8 cellular contexts compared by ENCODE assay signal in genomic region chr2:240840435-240841060, GRCh38. TPM values are rescaled to one million over a fixed set of nuclear protein-coding genes. Genes with fewer than 3 reads are reported as not detected.
A peak's percentile ranks its signal among the peaks of the same experiment; 100 is the strongest.
DNase-seq lines count a peak whose midpoint lies in the region; TF ChIP-seq lines count a peak whose summit lies in the region.

No MANE protein-coding gene starts in this region.

- TF ChIP-seq CTCF in AG04450 (IDR thresholded peaks at IDR 0.05; ENCODE audit: low read depth, low read length) (peak; percentile 78), GM10266 (IDR thresholded peaks at IDR 0.05; ENCODE audit: control insufficient read depth, insufficient read depth, low read depth, missing control alignments) (peak; percentile 45), brain (conservative IDR thresholded peaks at IDR 0.05) (peak; percentile 78 to 83), kidney epithelial cell (IDR thresholded peaks at IDR 0.05; ENCODE audit: insufficient read depth, low read length, poor library complexity, severe bottlenecking) (peak; percentile 70)

- H3K9me3 Mint-ChIP-seq in brain: peaks cover 0 to 12% (median 2%) of the 10 kb centered on the region in 5 experiments

- peak; percentile 10 for DNase-seq in AG04450 (ENCODE audit: low read depth, low spot score)
- DNase-seq in GM10266 (ENCODE audit: extremely low spot score): no peak
- DNase-seq in NCI-H345 (lab: John Stamatoyannopoulos, UW): peak; percentile 56
- peak; percentile 34 for DNase-seq in kidney epithelial cell (ENCODE audit: low read depth)
- peak; percentile 88 for DNase-seq in superior temporal gyrus (ENCODE audit: extremely low spot score)
- no peak for DNase-seq in activated effector memory CD4-positive, alpha-beta T cell treated with anti-CD3 and anti-CD28 coated beads, Interleukin-2, amount 50 U/mL, for 16 hours
- DNase-seq in T-helper 1 cell: no peak

- H3K27me3 ChIP-seq in AG04450 (ENCODE audit: control insufficient read depth, insufficient read depth, low read length): peaks cover 22% of the 10 kb centered on the region
- H3K27me3 ChIP-seq in kidney epithelial cell (ENCODE audit: control insufficient read depth, insufficient read depth, low read length): peaks cover 20% of the 10 kb centered on the region

- H3K27me3 Mint-ChIP-seq in brain: peaks cover 21% of the 10 kb centered on the region

- H3K36me3 Mint-ChIP-seq in brain: no peaks in the 10 kb centered on the region

- peaks cover 10% of the 10 kb centered on the region for H3K4me1 Mint-ChIP-seq in brain

- no peaks in the 10 kb centered on the region for H3K9me3 ChIP-seq in AG04450 (ENCODE audit: control insufficient read depth, insufficient read depth, low read length)

- POLR2A ChIA-PET in AG04450 (lab: Yijun Ruan, JAX): interaction anchor here (0.6 to 1.1 kb wide), 2 partner anchors 254 to 327 kb away, joined by 3 read pairs; partner anchors contain the start of gene CAPN10

- H3K4me3 Mint-ChIP-seq in brain: no peak overlapping the region

- CTCF ChIA-PET in AG04450 (lab: Charles Lee): interaction anchor here (0.6 to 3.9 kb wide), 27 partner anchors 10 to 779 kb away, joined by 3 to 66 read pairs (median 3); no protein-coding TSS in a partner anchor

- H3K4me3 ChIP-seq in AG04450 (ENCODE audit: low read depth, low read length): no peak overlapping the region
- no peak overlapping the region for H3K4me3 ChIP-seq in kidney epithelial cell (ENCODE audit: low read depth, low read length)

- peak overlapping the region in 3 of 5 experiments; percentile 32 to 67 (median 33) for H3K27ac Mint-ChIP-seq in brain

- no peaks in the 10 kb centered on the region for H3K36me3 ChIP-seq in kidney epithelial cell (ENCODE audit: control insufficient read depth, insufficient read depth, low read length)

- H3K27ac ChIP-seq in AG04450 (ENCODE audit: low read depth, low read length): no peak overlapping the region

RNA-seq across cellular contexts. Expression of gene KIF1A, which starts 20.5 kb away (rescaled TPM):
- polyA plus RNA-seq in AG04450 (2011; rRNA removed) (not detected in 2 replicates), brain (ENCODE audit: insufficient read depth, low read depth, low replicate concordance) (574 TPM)
- not detected in 2 replicates for polyA minus RNA-seq in AG04450 (2011; rRNA and poly(A)+ RNA removed)
- 178 and 203 TPM in 2 replicates for total RNA-seq in kidney epithelial cell

RNA-seq across cellular contexts. Expression of gene AGXT, which starts 28.1 kb away (rescaled TPM):
- polyA plus RNA-seq in AG04450 (2011; rRNA removed): not detected in 2 replicates
- polyA minus RNA-seq in AG04450 (2011; rRNA and poly(A)+ RNA removed): not detected in 2 replicates
- 1.1 TPM for polyA plus RNA-seq in brain (ENCODE audit: insufficient read depth, low read depth, low replicate concordance)
- total RNA-seq in kidney epithelial cell: 0.25 TPM in 1 of 2 replicates, not detected in the other

RNA-seq across cellular contexts. Expression of gene MAB21L4, which starts 55.4 kb away (rescaled TPM):
- polyA plus RNA-seq in AG04450 (2011; rRNA removed) (not detected in 2 replicates), brain (ENCODE audit: insufficient read depth, low read depth, low replicate concordance) (0.22 TPM)
- polyA minus RNA-seq in AG04450 (2011; rRNA and poly(A)+ RNA removed): not detected in 2 replicates
- total RNA-seq in kidney epithelial cell: 2.1 and 2.5 TPM in 2 replicates

Comparison
In these comparisons a context has a peak if more than half of its experiments do, and no peak if none do; other contexts are left out.
1. DNase-seq: peak in AG04450 (single experiment), NCI-H345 (single experiment), kidney epithelial cell (single experiment) and superior temporal gyrus (single experiment); none in GM10266 (single experiment), activated effector memory CD4-positive, alpha-beta T cell treated with anti-CD3 and anti-CD28 coated beads, Interleukin-2, amount 50 U/mL, for 16 hours (single experiment) and T-helper 1 cell (0 of 5).
2. RNA of gene KIF1A, which starts 20.5 kb away (polyA plus RNA-seq): 574 TPM in brain (single experiment); not detected in AG04450; every median in the first group is over 100 times any median in the second.
3. Peak in every context shown above with its lines, with median percentiles within 50 percentile points of each other: CTCF ChIP-seq.